13 cellular contexts compared by ENCODE assay signal in genomic region chr7:1076184-1077072, GRCh38. TPM values are rescaled to one million over a fixed set of nuclear protein-coding genes. Genes with fewer than 3 reads are reported as not detected.
DNase-seq lines count a peak whose midpoint lies in the region; ATAC-seq and TF ChIP-seq lines count a peak whose summit lies in the region.
"Had no signal": no experiment of that assay in that cellular context is flagged by ENCODE, and none has a peak within 500 bp of the region (broad histone marks: within the 10 kb centered on the region; RNA-seq: fewer than 3 reads in every experiment).

No MANE protein-coding gene starts in this region.

- ATAC-seq in left lobe of liver = no peak

- WGBS in suprapubic skin = 38% methylated on average over 27 of the region's 27 CpGs

- no peaks in the 10 kb centered on the region for H3K9me3 ChIP-seq in suprapubic skin

- H3K27me3 ChIP-seq in layer of hippocampus (ENCODE audit: control insufficient read depth, insufficient read depth, low read length) (no peaks in the 10 kb centered on the region), suprapubic skin (no peaks in the 10 kb centered on the region)

- H3K36me3 ChIP-seq in suprapubic skin = no peaks in the 10 kb centered on the region

- H3K4me3 ChIP-seq in suprapubic skin = peak overlapping the region; percentile 19

- TF ChIP-seq CTCF in RWPE1 (conservative IDR thresholded peaks at IDR 0.05; ENCODE audit: low read depth) (no peak), suprapubic skin (IDR thresholded peaks at IDR 0.05) (no peak)

- CTCF ChIA-PET in RWPE1 (lab: Yijun Ruan, JAX) = interaction anchor here (0.5 to 2.7 kb wide), 5 partner anchors 10 to 108 kb away, joined by 3 to 16 read pairs (median 5); no protein-coding TSS in a partner anchor

- TF ChIP-seq POLR2A in suprapubic skin (IDR thresholded peaks at IDR 0.05) = no peak

- POLR2A ChIA-PET in RWPE1 (lab: Yijun Ruan, JAX; ENCODE audit: low non-redundant PET) = no interaction called here

- no peak for TF ChIP-seq EP300 in suprapubic skin (IDR thresholded peaks at IDR 0.05)

- H3K27ac ChIP-seq in RWPE1 = peak overlapping the region; percentile 83
- H3K27ac ChIP-seq in cingulate gyrus (ENCODE audit: low read depth, low read length) = peak overlapping the region; percentile 65
- H3K27ac ChIP-seq in layer of hippocampus (ENCODE audit: low read depth, low read length) = peak overlapping the region; percentile 18
- H3K27ac ChIP-seq in suprapubic skin = peak overlapping the region; percentile 24

- DNase-seq in RWPE1 (ENCODE audit: low spot score) (no peak), suprapubic skin (ENCODE audit: low spot score in 2 of 2) (no peak), left lobe of liver (ENCODE audit: low spot score) (no peak), GM19238 (ENCODE audit: insufficient read length, low spot score) (no peak), NCI-H748 (lab: John Stamatoyannopoulos, UW; ENCODE audit: unreplicated experiment) (no peak), NCI-H2196 (lab: John Stamatoyannopoulos, UW; ENCODE audit: unreplicated experiment) (no peak)
- DNase-seq: activated CD4-positive, alpha-beta T cell treated with anti-CD3 and anti-CD28 coated beads, Interleukin-2, amount 50 U/mL, for 4 hours; activated effector memory CD4-positive, alpha-beta T cell treated with Interleukin-2 at 50 U/mL for 16 hours; CD4-positive, CD25-positive, alpha-beta regulatory T cell; H9; NCI-H2171 treated with DMSO at 0.1 percent for 48 hours had no signal

- peaks cover 18% of the 10 kb centered on the region for H3K4me1 ChIP-seq in suprapubic skin

RNA-seq across cellular contexts. Expression of gene GPER1, which starts 11.5 kb away (rescaled TPM):
- total RNA-seq in suprapubic skin = 10 to 100 TPM in 1 of 4 donors, 1 to 10 TPM in 3; 2.6 to 11.9 (median 5.1) TPM
- total RNA-seq in left lobe of liver = 29.8 TPM
- total RNA-seq: CD4-positive, CD25-positive, alpha-beta regulatory T cell; H9 had no signal

RNA-seq across cellular contexts. Expression of gene GPR146, which starts 32.1 kb away (rescaled TPM):
- 10 to 100 TPM; 24.1 to 50.8 (median 39.3) TPM for total RNA-seq in suprapubic skin
- 28.1 TPM for total RNA-seq in left lobe of liver

Comparison
In these comparisons a context has a peak if more than half of its experiments do, and no peak if none do; other contexts are left out.
1. H3K27ac ChIP-seq: peak in every context shown above with its lines; median percentile 83 in RWPE1; 65 in cingulate gyrus; 24 in suprapubic skin; 18 in layer of hippocampus.